Comparison of ENCODE assay signal across 18 cellular contexts in the genomic region with DNA sequence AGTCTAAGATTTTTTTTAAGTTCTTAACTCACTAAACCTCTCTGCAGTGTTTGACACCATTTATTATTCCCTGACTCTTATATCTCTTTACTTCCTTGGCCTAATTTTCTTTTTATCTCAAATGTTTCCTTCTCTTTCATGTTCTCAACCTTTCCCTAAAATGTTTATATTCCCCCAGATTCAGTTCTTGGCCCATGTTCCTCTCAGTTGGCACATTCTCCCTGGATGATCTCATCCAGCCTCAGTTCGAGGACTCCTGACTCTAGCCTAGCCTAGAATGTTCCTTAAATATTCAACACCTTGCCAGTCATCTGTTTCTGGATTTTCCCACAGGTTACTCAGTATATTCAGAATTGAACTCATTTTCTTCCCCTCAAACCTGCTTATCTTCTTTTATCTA.
DNase-seq lines count a peak whose midpoint lies in the region; ATAC-seq, FAIRE-seq and TF ChIP-seq lines count a peak whose summit lies in the region.
"Had no signal": no experiment of that assay in that cellular context is flagged by ENCODE, and none has a peak within 500 bp of the region (broad histone marks: within the 10 kb centered on the region; RNA-seq: fewer than 3 reads in every experiment).

No MANE protein-coding gene starts in this region.

- H3K4me1 ChIP-seq in astrocyte (ENCODE audit: insufficient read depth, low read length): no peaks in the 10 kb centered on the region
- H3K4me1 ChIP-seq: SJSA1 had no signal

- no peak overlapping the region for H3K27ac Mint-ChIP-seq in astrocyte (ENCODE audit: unreplicated experiment)
- H3K27ac Mint-ChIP-seq: CD14-positive monocyte had no signal

- H3K36me3 Mint-ChIP-seq in astrocyte (ENCODE audit: low read depth, unreplicated experiment): no peaks in the 10 kb centered on the region
- H3K36me3 Mint-ChIP-seq: CD14-positive monocyte had no signal

- no peaks in the 10 kb centered on the region for H3K9me3 Mint-ChIP-seq in astrocyte (ENCODE audit: unreplicated experiment)
- H3K9me3 Mint-ChIP-seq: CD14-positive monocyte had no signal

- H3K4me1 Mint-ChIP-seq in astrocyte (ENCODE audit: low read depth, unreplicated experiment): peaks cover 10% of the 10 kb centered on the region

- FAIRE-seq in astrocyte (lab: Jason Lieb, UNC): no peak
- FAIRE-seq: G401.6, GM12892 had no signal

- H3K27me3 Mint-ChIP-seq in astrocyte (ENCODE audit: low read depth, unreplicated experiment): peaks cover 2% of the 10 kb centered on the region

- H3K9ac ChIP-seq in astrocyte (ENCODE audit: low read length): no peak overlapping the region

- intact Hi-C loops in posterior cingulate gyrus (cut with DNase I): no loop called here

- no peak overlapping the region for H3K27ac ChIP-seq in astrocyte (ENCODE audit: low read depth, low read length)
- H3K27ac ChIP-seq: RWPE1, SJSA1 had no signal

- H3K79me2 ChIP-seq in astrocyte (ENCODE audit: insufficient read depth, low read length): no peaks in the 10 kb centered on the region

- ATAC-seq in HG02981 (IDR thresholded peaks at IDR 0.05; ENCODE audit: unreplicated experiment) (no peak), GM19467 (IDR thresholded peaks at IDR 0.05; ENCODE audit: unreplicated experiment) (no peak)

- H3K36me3 ChIP-seq in astrocyte (ENCODE audit: insufficient read depth, low read length): no peaks in the 10 kb centered on the region
- H3K36me3 ChIP-seq: SJSA1 had no signal

- no peak overlapping the region for H3K4me2 ChIP-seq in astrocyte (ENCODE audit: low read length)

- no peak for TF ChIP-seq CTCF in astrocyte (IDR thresholded peaks at IDR 0.05; ENCODE audit: insufficient read depth, low read depth, low read length)

- H3K4me3 ChIP-seq in astrocyte (ENCODE audit: insufficient read depth, low read depth, low read length): no peak overlapping the region
- H3K4me3 ChIP-seq: SJSA1 had no signal

- DNase-seq in AG08396 (ENCODE audit: low spot score): peak; percentile 33
- peak; percentile 31 for DNase-seq in HCEC 1CT
- peak; percentile 16 for DNase-seq in astrocyte (ENCODE audit: low read depth)
- peak; percentile 9 for DNase-seq in iris pigment epithelial cell (ENCODE audit: low read depth)
- DNase-seq in glomerular visceral epithelial cell (ENCODE audit: extremely low spot score): no peak
- no peak for DNase-seq in posterior cingulate gyrus
- DNase-seq: COR-L47; DMS53; NCI-H1048; NCI-H2227 treated with DMSO at 0.1 percent for 48 hours; NK-92 treated with Interleukin-12 subunit alpha and Interleukin-12 subunit beta, amount 100 ng/mL, for 24 hours had no signal

- H4K20me1 ChIP-seq in astrocyte (ENCODE audit: insufficient read depth, low read length): peaks cover 10% of the 10 kb centered on the region

- H3K9me3 ChIP-seq in astrocyte (ENCODE audit: insufficient read depth, low read depth, low read length): no peaks in the 10 kb centered on the region
- H3K9me3 ChIP-seq: SJSA1 had no signal

- no peak overlapping the region for H2AFZ ChIP-seq in astrocyte (ENCODE audit: low read depth, low read length)

- no peaks in the 10 kb centered on the region for H3K27me3 ChIP-seq in astrocyte (ENCODE audit: insufficient read depth, low read length)
- H3K27me3 ChIP-seq: SJSA1 had no signal

- H3K4me3 Mint-ChIP-seq in astrocyte (ENCODE audit: unreplicated experiment): no peak overlapping the region
- H3K4me3 Mint-ChIP-seq: CD14-positive monocyte had no signal

Comparison
In these comparisons a context has a peak if more than half of its experiments do, and no peak if none do; other contexts are left out.
1. DNase-seq: peak in AG08396 (single experiment), HCEC 1CT (single experiment), astrocyte (single experiment) and iris pigment epithelial cell (single experiment); none in glomerular visceral epithelial cell (single experiment) and posterior cingulate gyrus (0 of 10).